In genomic region chr13:112712451-112712881, GRCh38 we compare ENCODE assay signal across 1 cellular context.
TF ChIP-seq lines count a peak whose summit lies in the region.

No MANE protein-coding gene starts in this region.

TF ChIP-seq in SK-N-SH, 30 proteins besides CTCF, POLR2A, EP300 and RAD21 (continued from another document):
- TF ChIP-seq REST (IDR thresholded peaks at IDR 0.05; ENCODE audit: low read depth, low read length): no peak
- no peak for TF ChIP-seq USF1 (IDR thresholded peaks at IDR 0.05; ENCODE audit: borderline replicate concordance, low read depth)
- TF ChIP-seq MXI1 (IDR thresholded peaks at IDR 0.05; ENCODE audit: low read depth, low read length): no peak
- no peak for TF ChIP-seq GATA2 (CRISPR knock-in tag; IDR thresholded peaks at IDR 0.05)
- TF ChIP-seq GABPA (IDR thresholded peaks at IDR 0.05; ENCODE audit: low read depth): no peak
- TF ChIP-seq NFIC (IDR thresholded peaks at IDR 0.05; ENCODE audit: borderline replicate concordance): no peak
- no peak for TF ChIP-seq USF2 (IDR thresholded peaks at IDR 0.05; ENCODE audit: borderline replicate concordance, low read depth, low read length)
- no peak for TF ChIP-seq ELF1 (IDR thresholded peaks at IDR 0.05)
- TF ChIP-seq SIN3A (IDR thresholded peaks at IDR 0.05; ENCODE audit: borderline replicate concordance, low read depth, low read length): no peak
- TF ChIP-seq MEF2A (IDR thresholded peaks at IDR 0.05; ENCODE audit: borderline replicate concordance, low read depth): no peak
- TF ChIP-seq FOXJ3 (CRISPR knock-in tag; IDR thresholded peaks at IDR 0.05): no peak
TF ChIP-seq in SK-N-SH: peak in this region for 0.
